ENCODE assay signal across 20 cellular contexts in the genomic region with DNA sequence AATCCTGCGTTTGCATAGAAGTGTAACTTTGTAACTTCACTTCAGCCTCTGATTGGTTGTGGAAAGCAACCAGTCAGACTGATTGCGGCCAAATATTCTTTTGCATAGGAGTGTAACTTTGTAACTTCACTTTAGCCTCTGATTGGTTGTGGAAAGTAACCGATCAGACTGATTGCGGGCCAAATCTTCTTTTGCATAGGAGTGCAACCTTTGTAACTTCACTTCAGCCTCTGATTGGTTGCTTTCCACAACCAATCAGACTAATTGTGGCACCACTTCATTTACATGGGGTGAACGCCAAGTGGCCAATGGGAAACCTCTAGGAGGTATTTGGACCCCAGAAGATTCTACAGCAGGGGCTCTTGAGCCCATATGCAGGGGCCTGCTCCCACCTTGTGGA. TPM values are rescaled to one million over a fixed set of nuclear protein-coding genes. Genes with fewer than 3 reads are reported as not detected.
"Had no signal": no experiment of that assay in that cellular context is flagged by ENCODE, and none has a peak within 500 bp of the region (broad histone marks: within the 10 kb centered on the region; RNA-seq: fewer than 3 reads in every experiment).

No MANE protein-coding gene starts in this region.

- H3K9me3 ChIP-seq: left ventricle myocardium inferior, mucosa of descending colon, ovary, sigmoid colon, tibial nerve had no signal

- H3K27ac ChIP-seq: brain microvascular endothelial cell, left ventricle myocardium inferior, ovary, sigmoid colon, tibial nerve had no signal

- H3K4me3 ChIP-seq: left ventricle myocardium inferior, mucosa of descending colon, ovary, sigmoid colon, tibial nerve had no signal

- ATAC-seq: mucosa of descending colon; natural killer cell treated with Interleukin-12 subunit alpha and Interleukin-12 subunit beta and Interleukin-15 and Interleukin-18, amount 100 ng/mL, for 72 hours; stimulated activated effector memory CD8-positive, alpha-beta T cell treated with anti-CD3 and anti-CD28 coated beads, Interleukin-12 subunit alpha, Interleukin-12 subunit beta, amount 100 ng/mL, for 72 hours; stimulated activated naive CD8-positive, alpha-beta T cell treated with anti-CD3 and anti-CD28 coated beads, Interleukin-15, amount 100 ng/mL, for 72 hours had no signal

- DNase-seq: activated CD4-positive, alpha-beta memory T cell treated with anti-CD3 and anti-CD28 coated beads for 36 hours; activated CD4-positive, alpha-beta T cell treated with anti-CD3 and anti-CD28 coated beads, Interleukin-2, amount 10 ng/mL, durations not matched to agents 24 days and 14 days; activated CD4-positive, CD25-positive, alpha-beta regulatory T cell treated with anti-CD3 and anti-CD28 coated beads, Interleukin-2, amount 50 U/mL, for 72 hours; activated CD8-positive, alpha-beta memory T cell treated with anti-CD3 and anti-CD28 coated beads, Interleukin-2, amount 50 U/mL, for 48 hours; activated gamma-delta T cell; activated naive CD4-positive, alpha-beta T cell treated with anti-CD3 and anti-CD28 coated beads, Interleukin-2, amount 10 ng/mL, durations not matched to agents 7 days and 5 days; activated naive CD8-positive, alpha-beta T cell treated with anti-CD3 and anti-CD28 coated beads, Interleukin-2, amount 10 ng/mL, durations not matched to agents 7 days and 5 days; activated T-cell treated with anti-CD3 and anti-CD28 coated beads, Interleukin-2, amount 50 U/mL, for 24 hours; brain microvascular endothelial cell; effector CD8-positive, alpha-beta T cell; left ventricle myocardium inferior; mucosa of descending colon; ovary; sigmoid colon; small intestine; stimulated activated CD4-positive, alpha-beta T cell treated with anti-CD3 and anti-CD28 coated beads, Interleukin-4, amount 100 ng/mL, for 24 hours; stimulated activated naive CD8-positive, alpha-beta T cell treated with anti-CD3 and anti-CD28 coated beads, Interleukin-15, amount 100 ng/mL, for 72 hours had no signal

- H3K36me3 ChIP-seq: brain microvascular endothelial cell, left ventricle myocardium inferior, ovary had no signal

- H3K27me3 ChIP-seq: brain microvascular endothelial cell, ovary, sigmoid colon, tibial nerve had no signal

RNA-seq across cellular contexts. Expression of a gene that starts 1.8 kb away (rescaled TPM):
- total RNA-seq: activated naive CD8-positive, alpha-beta T cell treated with anti-CD3 and anti-CD28 coated beads, Interleukin-2, amount 10 ng/mL, durations not matched to agents 7 days and 5 days had no signal
